Comparison of ENCODE assay signal across 19 cellular contexts in the genomic region with DNA sequence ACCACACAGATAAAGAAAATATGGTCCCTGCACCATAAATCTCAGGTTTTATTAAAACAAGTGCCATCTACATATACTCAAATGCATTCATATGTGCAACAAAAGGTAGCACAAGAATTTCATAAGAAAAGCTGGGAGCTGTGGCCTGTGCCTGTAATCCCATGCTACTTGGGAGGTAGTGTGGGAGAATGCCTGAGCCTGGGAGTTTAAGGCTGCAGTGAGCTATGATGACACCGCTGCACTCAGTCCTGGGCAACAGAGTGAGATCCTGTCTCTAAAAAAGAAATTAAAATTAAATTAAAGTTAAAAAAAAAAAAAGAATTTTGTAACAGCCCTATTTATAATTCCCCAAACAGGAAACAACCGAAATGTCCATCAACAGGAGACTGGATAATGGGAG.
DNase-seq lines count a peak whose midpoint lies in the region; ATAC-seq and TF ChIP-seq lines count a peak whose summit lies in the region.
"Had no signal": no experiment of that assay in that cellular context is flagged by ENCODE, and none has a peak within 500 bp of the region (broad histone marks: within the 10 kb centered on the region; RNA-seq: fewer than 3 reads in every experiment).

No MANE protein-coding gene starts in this region.

- no peak overlapping the region for H3K4me2 ChIP-seq in SK-N-SH
- H3K4me2 ChIP-seq: A549; BLaER1 treated with 17β-estradiol and CSF1 and Interleukin-3, amounts not matched to agents 10 nM and 100 nM had no signal

- TF ChIP-seq RAD21 in SK-N-SH (IDR thresholded peaks at IDR 0.05; ENCODE audit: low read length), result no peak

- H3K36me3 Mint-ChIP-seq in WTC11, result 0 out of 2 replicates have a peak, but pooled peaks cover 2% of the 10 kb centered on the region
- no peaks in the 10 kb centered on the region for H3K36me3 Mint-ChIP-seq in activated CD4-positive, alpha-beta T cell treated with anti-CD3 and anti-CD28 coated beads, Interleukin-2, amount 10 ng/mL, durations not matched to agents 7 days and 5 days (ENCODE audit: low read depth)
- H3K36me3 Mint-ChIP-seq: CD8-positive, alpha-beta T cell had no signal

- H3K4me3 Mint-ChIP-seq in WTC11, result no peak overlapping the region
- no peak overlapping the region for H3K4me3 Mint-ChIP-seq in activated CD4-positive, alpha-beta T cell treated with anti-CD3 and anti-CD28 coated beads, Interleukin-2, amount 10 ng/mL, durations not matched to agents 7 days and 5 days
- H3K4me3 Mint-ChIP-seq: B cell; CD4-positive, alpha-beta T cell; CD8-positive, alpha-beta T cell had no signal

- no peaks in the 10 kb centered on the region for H3K79me2 ChIP-seq in SK-N-SH (ENCODE audit: insufficient read depth)

- H3K9me2 ChIP-seq in SK-N-SH, result no peaks in the 10 kb centered on the region

- no peaks in the 10 kb centered on the region for H3K27me3 ChIP-seq in SK-N-SH (ENCODE audit: insufficient read depth)
- H3K27me3 ChIP-seq: BLaER1 treated with 17β-estradiol and CSF1 and Interleukin-3, amounts not matched to agents 10 nM and 100 nM had no signal

- H3K27ac ChIP-seq in SK-N-SH (ENCODE audit: low read depth in 2 of 2, low read length in 1 of 2) (no peak overlapping the region), mesodermal cell (ENCODE audit: low read depth, low read length, severe bottlenecking) (peak overlapping the region; percentile 52)
- H3K27ac ChIP-seq: 22Rv1; A549; BLaER1 treated with 17β-estradiol and CSF1 and Interleukin-3, amounts not matched to agents 10 nM and 100 nM; C4-2B had no signal

- POLR2A ChIA-PET in SK-N-SH (lab: Yijun Ruan, JAX) (no interaction called here), WTC11 (lab: Charles Lee) (no interaction called here)
- POLR2A ChIA-PET in activated CD4-positive, alpha-beta T cell treated with anti-CD3 and anti-CD28 coated beads, Interleukin-2, amount 10 ng/mL, durations not matched to agents 7 days and 5 days (lab: Charles Lee), result no interaction called here

- H4K20me1 ChIP-seq in SK-N-SH (ENCODE audit: insufficient read depth), result no peaks in the 10 kb centered on the region
- H4K20me1 ChIP-seq: BLaER1 treated with 17β-estradiol and CSF1 and Interleukin-3, amounts not matched to agents 10 nM and 100 nM had no signal

- H3K9ac ChIP-seq in SK-N-SH, result no peak overlapping the region
- H3K9ac ChIP-seq: BLaER1 treated with 17β-estradiol and CSF1 and Interleukin-3, amounts not matched to agents 10 nM and 100 nM had no signal

- no peaks in the 10 kb centered on the region for H3K4me1 ChIP-seq in SK-N-SH (ENCODE audit: control insufficient read depth in 1 of 2, insufficient read depth in 2 of 2, low read depth in 1 of 2, low read length in 1 of 2)
- H3K4me1 ChIP-seq in mesodermal cell (ENCODE audit: control insufficient read depth, insufficient read depth, low read length, poor library complexity, severe bottlenecking), result peaks cover 7% of the 10 kb centered on the region
- H3K4me1 ChIP-seq: A549; BLaER1 treated with 17β-estradiol and CSF1 and Interleukin-3, amounts not matched to agents 10 nM and 100 nM had no signal

- no peaks in the 10 kb centered on the region for H3K9me3 ChIP-seq in SK-N-SH
- H3K9me3 ChIP-seq in mesodermal cell (ENCODE audit: control insufficient read depth, low read length), result no peaks in the 10 kb centered on the region
- H3K9me3 ChIP-seq: A549, Caco-2 had no signal

- no peak for TF ChIP-seq EP300 in SK-N-SH (IDR thresholded peaks at IDR 0.05; ENCODE audit: borderline replicate concordance in 1 of 2, low read depth in 1 of 2, low read length in 1 of 2)

- no peaks in the 10 kb centered on the region for H3K27me3 Mint-ChIP-seq in WTC11 (ENCODE audit: low read depth)
- H3K27me3 Mint-ChIP-seq in activated CD4-positive, alpha-beta T cell treated with anti-CD3 and anti-CD28 coated beads, Interleukin-2, amount 10 ng/mL, durations not matched to agents 7 days and 5 days, result no peaks in the 10 kb centered on the region
- H3K27me3 Mint-ChIP-seq: B cell; CD4-positive, alpha-beta T cell had no signal

- no peaks in the 10 kb centered on the region for H3K9me3 Mint-ChIP-seq in WTC11
- no peaks in the 10 kb centered on the region for H3K9me3 Mint-ChIP-seq in activated CD4-positive, alpha-beta T cell treated with anti-CD3 and anti-CD28 coated beads, Interleukin-2, amount 10 ng/mL, durations not matched to agents 7 days and 5 days
- H3K9me3 Mint-ChIP-seq: CD4-positive, alpha-beta T cell; CD8-positive, alpha-beta T cell had no signal

- H3F3A ChIP-seq in SK-N-SH (replicated peaks; ENCODE audit: insufficient read depth), result peaks cover 3% of the 10 kb centered on the region

- CTCF ChIA-PET in SK-N-SH (lab: Yijun Ruan, JAX) (interaction anchor here (0.6 to 1.2 kb wide), 2 partner anchors 9 to 538 kb away, joined by 3 read pairs; no protein-coding TSS in a partner anchor), WTC11 (lab: Charles Lee) (interaction anchor here (0.7 kb wide), 1 partner anchor 11 kb away, joined by 3 read pairs; no protein-coding TSS in a partner anchor)
- CTCF ChIA-PET in activated CD4-positive, alpha-beta T cell treated with anti-CD3 and anti-CD28 coated beads, Interleukin-2, amount 10 ng/mL, durations not matched to agents 7 days and 5 days (lab: Charles Lee), result no interaction called here

- TF ChIP-seq CTCF in SK-N-SH (IDR thresholded peaks at IDR 0.05) (no peak), WTC11 (IDR thresholded peaks at IDR 0.05) (no peak)

- no peak overlapping the region for H2AFZ ChIP-seq in SK-N-SH (ENCODE audit: low read depth)

- H3K4me1 Mint-ChIP-seq in WTC11, result peaks cover 42% of the 10 kb centered on the region
- no peaks in the 10 kb centered on the region for H3K4me1 Mint-ChIP-seq in activated CD4-positive, alpha-beta T cell treated with anti-CD3 and anti-CD28 coated beads, Interleukin-2, amount 10 ng/mL, durations not matched to agents 7 days and 5 days
- H3K4me1 Mint-ChIP-seq: B cell had no signal

- H3K27ac Mint-ChIP-seq in WTC11, result no peak overlapping the region
- H3K27ac Mint-ChIP-seq in activated CD4-positive, alpha-beta T cell treated with anti-CD3 and anti-CD28 coated beads, Interleukin-2, amount 10 ng/mL, durations not matched to agents 7 days and 5 days, result no peak overlapping the region
- H3K27ac Mint-ChIP-seq: B cell; CD4-positive, alpha-beta T cell; CD8-positive, alpha-beta T cell had no signal

- H3K36me3 ChIP-seq in SK-N-SH (replicated peaks in 1 of 2; ENCODE audit: control insufficient read depth in 1 of 2, insufficient read depth in 2 of 2, low read length in 1 of 2) (no peaks in the 10 kb centered on the region), mesodermal cell (ENCODE audit: control insufficient read depth, insufficient read depth, low read length) (no peaks in the 10 kb centered on the region)
- H3K36me3 ChIP-seq: BLaER1 treated with 17β-estradiol and CSF1 and Interleukin-3, amounts not matched to agents 10 nM and 100 nM had no signal

- no peak for DNase-seq in SK-N-SH
- no peak for DNase-seq in WTC11 (ENCODE audit: low spot score)
- DNase-seq in activated CD4-positive, alpha-beta T cell treated with anti-CD3 and anti-CD28 coated beads, Interleukin-2, amount 10 ng/mL, durations not matched to agents 7 days and 5 days, result no peak
- DNase-seq in NCI-H1930 (lab: John Stamatoyannopoulos, UW), result no peak
- DNase-seq: AML-193; Caco-2; Calu3; CD4-positive, alpha-beta T cell; CD8-positive, alpha-beta T cell; DMS79 treated with DMSO at 0.1 percent for 48 hours; GDM1 had no signal

- H3K4me3 ChIP-seq in SK-N-SH (ENCODE audit: low read depth in 2 of 2, low read length in 1 of 2) (no peak overlapping the region), mesodermal cell (ENCODE audit: extremely low read depth, insufficient read depth, low read length, poor library complexity, severe bottlenecking) (no peak overlapping the region)
- H3K4me3 ChIP-seq: A549; BLaER1 treated with 17β-estradiol and CSF1 and Interleukin-3, amounts not matched to agents 10 nM and 100 nM; GM12878 had no signal

- WGBS in SK-N-SH (ENCODE audit: low lambda C conversion rate), result 94% methylated on average over 2 of the region's 2 CpGs
- no CpG with 5 or more reads among the region's 2 CpGs for WGBS in mesodermal cell (ENCODE audit: insufficient coverage in 2 of 2), 2 experiments

- ATAC-seq in SK-N-SH treated with all-trans-retinoic acid at 6 μM for 48 hours (peak; percentile 19; the same call in 1 of the 3 replicates), WTC11 (0 out of 2 replicates have a peak, but pooled peaks have one; percentile 21)
- ATAC-seq: A549; CD8-positive, alpha-beta T cell; GM12878 had no signal

TF ChIP-seq in SK-N-SH treated with all-trans-retinoic acid at 6 μM for 48 hours, 23 proteins besides CTCF, POLR2A, EP300 and RAD21:
- no peak for TF ChIP-seq ZNF70 (CRISPR knock-in tag; IDR thresholded peaks at IDR 0.05)
- TF ChIP-seq ISL1 (CRISPR knock-in tag; IDR thresholded peaks at IDR 0.05), result peak; percentile 40
- no peak for TF ChIP-seq ESRRG (CRISPR knock-in tag; IDR thresholded peaks at IDR 0.05)
TF ChIP-seq in SK-N-SH treated with all-trans-retinoic acid at 6 μM for 48 hours: peak in this region for 1.

TF ChIP-seq in SK-N-SH, 30 proteins besides CTCF, POLR2A, EP300 and RAD21 (continues in another document):
- TF ChIP-seq MEF2A (IDR thresholded peaks at IDR 0.05; ENCODE audit: borderline replicate concordance, low read depth) (no peak), NFIC (IDR thresholded peaks at IDR 0.05; ENCODE audit: borderline replicate concordance) (no peak), ELF1 (IDR thresholded peaks at IDR 0.05) (no peak), RFX5 (IDR thresholded peaks at IDR 0.05; ENCODE audit: low read length) (no peak), MXI1 (IDR thresholded peaks at IDR 0.05; ENCODE audit: low read depth, low read length) (no peak)
- TF ChIP-seq, protein P1, sequence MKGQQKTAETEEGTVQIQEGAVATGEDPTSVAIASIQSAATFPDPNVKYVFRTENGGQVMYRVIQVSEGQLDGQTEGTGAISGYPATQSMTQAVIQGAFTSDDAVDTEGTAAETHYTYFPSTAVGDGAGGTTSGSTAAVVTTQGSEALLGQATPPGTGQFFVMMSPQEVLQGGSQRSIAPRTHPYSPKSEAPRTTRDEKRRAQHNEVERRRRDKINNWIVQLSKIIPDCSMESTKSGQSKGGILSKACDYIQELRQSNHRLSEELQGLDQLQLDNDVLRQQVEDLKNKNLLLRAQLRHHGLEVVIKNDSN (IDR thresholded peaks at IDR 0.05; ENCODE audit: borderline replicate concordance, low read depth), result no peak

TF ChIP-seq in WTC11, 78 proteins besides CTCF, POLR2A, EP300 and RAD21:
- TF ChIP-seq ZNF263 (CRISPR knock-in tag; IDR thresholded peaks at IDR 0.05; ENCODE audit: low read depth) (no peak), ELF4 (CRISPR knock-in tag; IDR thresholded peaks at IDR 0.05; ENCODE audit: low read depth) (no peak), ZNF121 (CRISPR knock-in tag; IDR thresholded peaks at IDR 0.05) (peak; percentile 71), ZBTB21 (CRISPR knock-in tag; IDR thresholded peaks at IDR 0.05; ENCODE audit: borderline replicate concordance) (no peak)
